ENCODE assay signal across 1 cellular context in genomic region chr17:8680402-8680801, GRCh38.
A peak's percentile ranks its signal among the peaks of the same experiment; 100 is the strongest.
TF ChIP-seq lines count a peak whose summit lies in the region.

No MANE protein-coding gene starts in this region.

TF ChIP-seq in HepG2, 621 proteins besides CTCF, POLR2A, EP300 and RAD21:
- TF ChIP-seq, protein P1, sequence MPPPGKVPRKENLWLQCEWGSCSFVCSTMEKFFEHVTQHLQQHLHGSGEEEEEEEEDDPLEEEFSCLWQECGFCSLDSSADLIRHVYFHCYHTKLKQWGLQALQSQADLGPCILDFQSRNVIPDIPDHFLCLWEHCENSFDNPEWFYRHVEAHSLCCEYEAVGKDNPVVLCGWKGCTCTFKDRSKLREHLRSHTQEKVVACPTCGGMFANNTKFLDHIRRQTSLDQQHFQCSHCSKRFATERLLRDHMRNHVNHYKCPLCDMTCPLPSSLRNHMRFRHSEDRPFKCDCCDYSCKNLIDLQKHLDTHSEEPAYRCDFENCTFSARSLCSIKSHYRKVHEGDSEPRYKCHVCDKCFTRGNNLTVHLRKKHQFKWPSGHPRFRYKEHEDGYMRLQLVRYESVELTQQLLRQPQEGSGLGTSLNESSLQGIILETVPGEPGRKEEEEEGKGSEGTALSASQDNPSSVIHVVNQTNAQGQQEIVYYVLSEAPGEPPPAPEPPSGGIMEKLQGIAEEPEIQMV (CRISPR knock-in tag; IDR thresholded peaks at IDR 0.05; ENCODE audit: low read depth): no peak
- no peak for TF ChIP-seq ZNF251 (CRISPR knock-in tag; IDR thresholded peaks at IDR 0.05)
- TF ChIP-seq MAFF (IDR thresholded peaks at IDR 0.05; ENCODE audit: low read depth, low read length): peak; percentile 95
- no peak for TF ChIP-seq HHEX (CRISPR knock-in tag; IDR thresholded peaks at IDR 0.05)
- no peak for TF ChIP-seq TBL1XR1 (IDR thresholded peaks at IDR 0.05; ENCODE audit: borderline replicate concordance, low read length, partially characterized antibody)
- TF ChIP-seq, protein P2, sequence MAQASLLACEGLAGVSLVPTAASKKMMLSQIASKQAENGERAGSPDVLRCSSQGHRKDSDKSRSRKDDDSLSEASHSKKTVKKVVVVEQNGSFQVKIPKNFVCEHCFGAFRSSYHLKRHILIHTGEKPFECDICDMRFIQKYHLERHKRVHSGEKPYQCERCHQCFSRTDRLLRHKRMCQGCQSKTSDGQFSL (CRISPR knock-in tag; IDR thresholded peaks at IDR 0.05): no peak
- no peak for TF ChIP-seq FOXO1 (CRISPR knock-in tag; IDR thresholded peaks at IDR 0.05)
- TF ChIP-seq MAFK (conservative IDR thresholded peaks at IDR 0.05 in 1 of 2, IDR thresholded peaks at IDR 0.05 in 1 of 2; ENCODE audit: low read length in 2 of 2): peak; percentile 93 to 98
